Comparison of ENCODE assay signal across 8 cellular contexts in genomic region chr19:52297601-52298358, GRCh38. TPM values are rescaled to one million over a fixed set of nuclear protein-coding genes. Genes with fewer than 3 reads are reported as not detected.
DNase-seq lines count a peak whose midpoint lies in the region; ATAC-seq and TF ChIP-seq lines count a peak whose summit lies in the region.

No MANE protein-coding gene starts in this region.

- H3K4me3 ChIP-seq in AG04450 (ENCODE audit: low read depth, low read length) (peak overlapping the region; percentile 94), neutrophil (ENCODE audit: low read depth in 1 of 2, low read length in 1 of 2) (peak overlapping the region; percentile 84 to 95)

- H3K27ac ChIP-seq in AG04450 (ENCODE audit: low read depth, low read length) (peak overlapping the region; percentile 99), epithelial cell of prostate (peak overlapping the region; percentile 61), neutrophil (peak overlapping the region; percentile 80)

- CTCF ChIA-PET in AG04450 (lab: Charles Lee), result no interaction called here

- peaks cover 14 to 17% of the 10 kb centered on the region in 2 experiments for H3K4me1 ChIP-seq in neutrophil (ENCODE audit: control insufficient read depth in 1 of 2, insufficient read depth in 1 of 2, low read depth in 1 of 2, low read length in 1 of 2)

- peaks cover 9% of the 10 kb centered on the region for H3K36me3 ChIP-seq in neutrophil

- H3K9me3 ChIP-seq in AG04450 (ENCODE audit: control insufficient read depth, insufficient read depth, low read length) (peaks cover 28% of the 10 kb centered on the region), neutrophil (no peaks in the 10 kb centered on the region)

- DNase-seq in AG04450 (ENCODE audit: low read depth, low spot score) (no peak), RKO (ENCODE audit: low spot score) (peak; percentile 3), epithelial cell of prostate (ENCODE audit: low read depth, low spot score) (no peak)

- POLR2A ChIA-PET in AG04450 (lab: Yijun Ruan, JAX), result interaction anchor here (0.6 kb wide), 1 partner anchor 1165 kb away, joined by 4 read pairs; no protein-coding TSS in a partner anchor

- TF ChIP-seq CTCF in AG04450 (IDR thresholded peaks at IDR 0.05; ENCODE audit: low read depth, low read length) (no peak; the same call in 1 of the 2 replicates), neutrophil (IDR thresholded peaks at IDR 0.05) (no peak)

- H3K27me3 ChIP-seq in AG04450 (ENCODE audit: control insufficient read depth, insufficient read depth, low read length) (no peaks in the 10 kb centered on the region), neutrophil (no peaks in the 10 kb centered on the region)

- ATAC-seq in GM19397 (IDR thresholded peaks at IDR 0.05; ENCODE audit: unreplicated experiment) (peak; percentile 17), GM19463 (IDR thresholded peaks at IDR 0.05; ENCODE audit: unreplicated experiment) (no peak), GM19328 (IDR thresholded peaks at IDR 0.05; ENCODE audit: unreplicated experiment) (no peak), GM19455 (IDR thresholded peaks at IDR 0.05; ENCODE audit: unreplicated experiment) (no peak)

RNA-seq across cellular contexts. Expression of gene ZNF480, which starts 0.8 kb away (rescaled TPM):
- polyA plus RNA-seq in AG04450 (2011; rRNA removed), result 11.9 TPM in 2 replicates
- polyA minus RNA-seq in AG04450 (2011; rRNA and poly(A)+ RNA removed), result 12.5 and 14.5 TPM in 2 replicates

RNA-seq across cellular contexts. Expression of gene ZNF766, which starts 28.4 kb away (rescaled TPM):
- 9.2 and 14.0 TPM in 2 replicates for polyA plus RNA-seq in AG04450 (2011; rRNA removed)
- polyA minus RNA-seq in AG04450 (2011; rRNA and poly(A)+ RNA removed), result 7.8 and 13.6 TPM in 2 replicates

RNA-seq across cellular contexts. Expression of gene ZNF610, which starts 38.3 kb away (rescaled TPM):
- polyA plus RNA-seq in AG04450 (2011; rRNA removed), result 4.4 and 5.5 TPM in 2 replicates
- polyA minus RNA-seq in AG04450 (2011; rRNA and poly(A)+ RNA removed), result 5.1 and 7.6 TPM in 2 replicates
